Comparison of ENCODE assay signal across 1 cellular context in the genomic region with DNA sequence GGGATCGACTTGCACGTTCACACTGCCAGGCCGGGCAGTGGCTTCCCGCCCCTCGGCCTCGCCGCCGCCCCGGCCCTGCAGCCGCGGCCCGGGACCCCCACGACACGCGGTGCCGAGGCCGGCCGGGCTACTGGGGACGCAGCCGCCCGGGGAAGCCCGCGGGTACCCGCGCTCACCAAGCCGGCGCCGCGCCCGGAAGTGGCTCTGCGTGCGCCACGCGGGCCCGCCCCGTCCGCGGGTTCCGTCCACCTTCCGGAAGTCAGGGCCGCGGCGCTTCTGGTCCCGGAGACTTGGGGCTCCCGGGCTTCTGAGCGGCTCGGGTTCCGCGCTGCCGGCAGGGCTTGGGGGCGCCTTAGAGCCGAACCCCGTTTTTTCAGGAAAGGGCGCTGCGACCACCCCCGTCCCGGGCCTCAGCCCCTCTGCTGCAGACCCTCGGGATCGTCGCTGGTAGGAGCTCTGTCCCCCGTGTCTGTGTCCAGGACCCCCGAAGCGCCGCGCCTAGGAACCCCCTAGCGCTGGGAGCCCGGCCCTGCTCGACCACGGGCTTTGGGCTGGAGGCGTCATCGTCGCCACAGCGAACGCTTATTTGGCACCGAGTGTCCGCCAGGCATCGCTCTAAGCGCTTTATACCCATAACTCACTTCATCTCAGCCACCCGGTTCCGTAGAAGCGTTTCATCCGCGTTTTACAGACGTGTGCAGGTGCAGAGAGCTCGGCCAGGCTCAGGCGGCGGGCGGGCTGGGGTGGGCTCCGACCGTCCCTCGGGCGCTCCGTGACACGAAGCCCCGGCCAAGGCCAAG.
TF ChIP-seq lines count a peak whose summit lies in the region.

A gene with protein sequence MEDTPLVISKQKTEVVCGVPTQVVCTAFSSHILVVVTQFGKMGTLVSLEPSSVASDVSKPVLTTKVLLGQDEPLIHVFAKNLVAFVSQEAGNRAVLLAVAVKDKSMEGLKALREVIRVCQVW (minus strand): TSS at position 200 of the 800 bp plus-strand sequence. CDS start 693 bp downstream, outside the sequence.

TF ChIP-seq in K562, 482 proteins besides CTCF, POLR2A, EP300 and RAD21 (continued from another document and continues in another):
- TF ChIP-seq, protein P1, sequence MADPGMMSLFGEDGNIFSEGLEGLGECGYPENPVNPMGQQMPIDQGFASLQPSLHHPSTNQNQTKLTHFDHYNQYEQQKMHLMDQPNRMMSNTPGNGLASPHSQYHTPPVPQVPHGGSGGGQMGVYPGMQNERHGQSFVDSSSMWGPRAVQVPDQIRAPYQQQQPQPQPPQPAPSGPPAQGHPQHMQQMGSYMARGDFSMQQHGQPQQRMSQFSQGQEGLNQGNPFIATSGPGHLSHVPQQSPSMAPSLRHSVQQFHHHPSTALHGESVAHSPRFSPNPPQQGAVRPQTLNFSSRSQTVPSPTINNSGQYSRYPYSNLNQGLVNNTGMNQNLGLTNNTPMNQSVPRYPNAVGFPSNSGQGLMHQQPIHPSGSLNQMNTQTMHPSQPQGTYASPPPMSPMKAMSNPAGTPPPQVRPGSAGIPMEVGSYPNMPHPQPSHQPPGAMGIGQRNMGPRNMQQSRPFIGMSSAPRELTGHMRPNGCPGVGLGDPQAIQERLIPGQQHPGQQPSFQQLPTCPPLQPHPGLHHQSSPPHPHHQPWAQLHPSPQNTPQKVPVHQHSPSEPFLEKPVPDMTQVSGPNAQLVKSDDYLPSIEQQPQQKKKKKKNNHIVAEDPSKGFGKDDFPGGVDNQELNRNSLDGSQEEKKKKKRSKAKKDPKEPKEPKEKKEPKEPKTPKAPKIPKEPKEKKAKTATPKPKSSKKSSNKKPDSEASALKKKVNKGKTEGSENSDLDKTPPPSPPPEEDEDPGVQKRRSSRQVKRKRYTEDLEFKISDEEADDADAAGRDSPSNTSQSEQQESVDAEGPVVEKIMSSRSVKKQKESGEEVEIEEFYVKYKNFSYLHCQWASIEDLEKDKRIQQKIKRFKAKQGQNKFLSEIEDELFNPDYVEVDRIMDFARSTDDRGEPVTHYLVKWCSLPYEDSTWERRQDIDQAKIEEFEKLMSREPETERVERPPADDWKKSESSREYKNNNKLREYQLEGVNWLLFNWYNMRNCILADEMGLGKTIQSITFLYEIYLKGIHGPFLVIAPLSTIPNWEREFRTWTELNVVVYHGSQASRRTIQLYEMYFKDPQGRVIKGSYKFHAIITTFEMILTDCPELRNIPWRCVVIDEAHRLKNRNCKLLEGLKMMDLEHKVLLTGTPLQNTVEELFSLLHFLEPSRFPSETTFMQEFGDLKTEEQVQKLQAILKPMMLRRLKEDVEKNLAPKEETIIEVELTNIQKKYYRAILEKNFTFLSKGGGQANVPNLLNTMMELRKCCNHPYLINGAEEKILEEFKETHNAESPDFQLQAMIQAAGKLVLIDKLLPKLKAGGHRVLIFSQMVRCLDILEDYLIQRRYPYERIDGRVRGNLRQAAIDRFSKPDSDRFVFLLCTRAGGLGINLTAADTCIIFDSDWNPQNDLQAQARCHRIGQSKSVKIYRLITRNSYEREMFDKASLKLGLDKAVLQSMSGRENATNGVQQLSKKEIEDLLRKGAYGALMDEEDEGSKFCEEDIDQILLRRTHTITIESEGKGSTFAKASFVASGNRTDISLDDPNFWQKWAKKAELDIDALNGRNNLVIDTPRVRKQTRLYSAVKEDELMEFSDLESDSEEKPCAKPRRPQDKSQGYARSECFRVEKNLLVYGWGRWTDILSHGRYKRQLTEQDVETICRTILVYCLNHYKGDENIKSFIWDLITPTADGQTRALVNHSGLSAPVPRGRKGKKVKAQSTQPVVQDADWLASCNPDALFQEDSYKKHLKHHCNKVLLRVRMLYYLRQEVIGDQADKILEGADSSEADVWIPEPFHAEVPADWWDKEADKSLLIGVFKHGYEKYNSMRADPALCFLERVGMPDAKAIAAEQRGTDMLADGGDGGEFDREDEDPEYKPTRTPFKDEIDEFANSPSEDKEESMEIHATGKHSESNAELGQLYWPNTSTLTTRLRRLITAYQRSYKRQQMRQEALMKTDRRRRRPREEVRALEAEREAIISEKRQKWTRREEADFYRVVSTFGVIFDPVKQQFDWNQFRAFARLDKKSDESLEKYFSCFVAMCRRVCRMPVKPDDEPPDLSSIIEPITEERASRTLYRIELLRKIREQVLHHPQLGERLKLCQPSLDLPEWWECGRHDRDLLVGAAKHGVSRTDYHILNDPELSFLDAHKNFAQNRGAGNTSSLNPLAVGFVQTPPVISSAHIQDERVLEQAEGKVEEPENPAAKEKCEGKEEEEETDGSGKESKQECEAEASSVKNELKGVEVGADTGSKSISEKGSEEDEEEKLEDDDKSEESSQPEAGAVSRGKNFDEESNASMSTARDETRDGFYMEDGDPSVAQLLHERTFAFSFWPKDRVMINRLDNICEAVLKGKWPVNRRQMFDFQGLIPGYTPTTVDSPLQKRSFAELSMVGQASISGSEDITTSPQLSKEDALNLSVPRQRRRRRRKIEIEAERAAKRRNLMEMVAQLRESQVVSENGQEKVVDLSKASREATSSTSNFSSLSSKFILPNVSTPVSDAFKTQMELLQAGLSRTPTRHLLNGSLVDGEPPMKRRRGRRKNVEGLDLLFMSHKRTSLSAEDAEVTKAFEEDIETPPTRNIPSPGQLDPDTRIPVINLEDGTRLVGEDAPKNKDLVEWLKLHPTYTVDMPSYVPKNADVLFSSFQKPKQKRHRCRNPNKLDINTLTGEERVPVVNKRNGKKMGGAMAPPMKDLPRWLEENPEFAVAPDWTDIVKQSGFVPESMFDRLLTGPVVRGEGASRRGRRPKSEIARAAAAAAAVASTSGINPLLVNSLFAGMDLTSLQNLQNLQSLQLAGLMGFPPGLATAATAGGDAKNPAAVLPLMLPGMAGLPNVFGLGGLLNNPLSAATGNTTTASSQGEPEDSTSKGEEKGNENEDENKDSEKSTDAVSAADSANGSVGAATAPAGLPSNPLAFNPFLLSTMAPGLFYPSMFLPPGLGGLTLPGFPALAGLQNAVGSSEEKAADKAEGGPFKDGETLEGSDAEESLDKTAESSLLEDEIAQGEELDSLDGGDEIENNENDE (IDR thresholded peaks at IDR 0.05; ENCODE audit: low read depth, low read length) = no peak
- TF ChIP-seq GATAD2A (IDR thresholded peaks at IDR 0.05) (0 out of 2 replicates have a peak, but pooled peaks have one; percentile 49), ZNF436 (CRISPR knock-in tag; IDR thresholded peaks at IDR 0.05) (no peak), ZNF23 (CRISPR knock-in tag; IDR thresholded peaks at IDR 0.05) (no peak), XRCC3 (IDR thresholded peaks at IDR 0.05) (no peak), GABPA (tag; conservative IDR thresholded peaks at IDR 0.05; ENCODE audit: low read depth) (peak; percentile 99), SLC30A9 (CRISPR knock-in tag; IDR thresholded peaks at IDR 0.05) (no peak), ETS2 (tag; IDR thresholded peaks at IDR 0.05; ENCODE audit: borderline replicate concordance, poor library complexity, severe bottlenecking) (peak; percentile 42), ZBTB1 (CRISPR knock-in tag; IDR thresholded peaks at IDR 0.05; ENCODE audit: borderline replicate concordance, low read depth) (no peak; the same call in 1 of the 2 replicates), GTF2E2 (tag; IDR thresholded peaks at IDR 0.05) (peak; percentile 89), MAFK (IDR thresholded peaks at IDR 0.05; ENCODE audit: low read length) (no peak), TRIM28 (IDR thresholded peaks at IDR 0.05) (no peak), ZBTB7A (IDR thresholded peaks at IDR 0.05; ENCODE audit: borderline replicate concordance, control insufficient read depth, low read depth, low read length) (peak; percentile 94), TFAM (CRISPR knock-in tag; conservative IDR thresholded peaks at IDR 0.05) (no peak), ZKSCAN3 (CRISPR knock-in tag; IDR thresholded peaks at IDR 0.05) (no peak), HNRNPH1 (optimal IDR thresholded peaks at IDR 0.05; ENCODE audit: low read depth, low read length) (no peak), CREM (IDR thresholded peaks at IDR 0.05; ENCODE audit: low read depth) (peak; percentile 73), SIN3B (IDR thresholded peaks at IDR 0.05; ENCODE audit: low read depth) (peak; percentile 87), POLR2AphosphoS5 (IDR thresholded peaks at IDR 0.05; ENCODE audit: control insufficient read depth, insufficient read depth, low read depth, low read length) (peak; percentile 77), NFATC3 (IDR thresholded peaks at IDR 0.05) (no peak), ZNF644 (tag; IDR thresholded peaks at IDR 0.05; ENCODE audit: low read depth) (peak; percentile 57; the same call in 1 of the 2 replicates), ZNF75A (CRISPR knock-in tag; IDR thresholded peaks at IDR 0.05) (no peak), ZNF274 (IDR thresholded peaks at IDR 0.05; ENCODE audit: borderline replicate concordance, low read depth, low read length) (no peak)
- TF ChIP-seq, protein P2, sequence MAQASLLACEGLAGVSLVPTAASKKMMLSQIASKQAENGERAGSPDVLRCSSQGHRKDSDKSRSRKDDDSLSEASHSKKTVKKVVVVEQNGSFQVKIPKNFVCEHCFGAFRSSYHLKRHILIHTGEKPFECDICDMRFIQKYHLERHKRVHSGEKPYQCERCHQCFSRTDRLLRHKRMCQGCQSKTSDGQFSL (CRISPR knock-in tag; IDR thresholded peaks at IDR 0.05) = peak; percentile 34; the same call in 1 of the 2 replicates
- TF ChIP-seq, protein P2 (tag; IDR thresholded peaks at IDR 0.05) = no peak
- TF ChIP-seq, protein P3, sequence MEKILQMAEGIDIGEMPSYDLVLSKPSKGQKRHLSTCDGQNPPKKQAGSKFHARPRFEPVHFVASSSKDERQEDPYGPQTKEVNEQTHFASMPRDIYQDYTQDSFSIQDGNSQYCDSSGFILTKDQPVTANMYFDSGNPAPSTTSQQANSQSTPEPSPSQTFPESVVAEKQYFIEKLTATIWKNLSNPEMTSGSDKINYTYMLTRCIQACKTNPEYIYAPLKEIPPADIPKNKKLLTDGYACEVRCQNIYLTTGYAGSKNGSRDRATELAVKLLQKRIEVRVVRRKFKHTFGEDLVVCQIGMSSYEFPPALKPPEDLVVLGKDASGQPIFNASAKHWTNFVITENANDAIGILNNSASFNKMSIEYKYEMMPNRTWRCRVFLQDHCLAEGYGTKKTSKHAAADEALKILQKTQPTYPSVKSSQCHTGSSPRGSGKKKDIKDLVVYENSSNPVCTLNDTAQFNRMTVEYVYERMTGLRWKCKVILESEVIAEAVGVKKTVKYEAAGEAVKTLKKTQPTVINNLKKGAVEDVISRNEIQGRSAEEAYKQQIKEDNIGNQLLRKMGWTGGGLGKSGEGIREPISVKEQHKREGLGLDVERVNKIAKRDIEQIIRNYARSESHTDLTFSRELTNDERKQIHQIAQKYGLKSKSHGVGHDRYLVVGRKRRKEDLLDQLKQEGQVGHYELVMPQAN (IDR thresholded peaks at IDR 0.05; ENCODE audit: borderline replicate concordance) = peak; percentile 19; the same call in 1 of the 2 replicates
- TF ChIP-seq, protein P4, sequence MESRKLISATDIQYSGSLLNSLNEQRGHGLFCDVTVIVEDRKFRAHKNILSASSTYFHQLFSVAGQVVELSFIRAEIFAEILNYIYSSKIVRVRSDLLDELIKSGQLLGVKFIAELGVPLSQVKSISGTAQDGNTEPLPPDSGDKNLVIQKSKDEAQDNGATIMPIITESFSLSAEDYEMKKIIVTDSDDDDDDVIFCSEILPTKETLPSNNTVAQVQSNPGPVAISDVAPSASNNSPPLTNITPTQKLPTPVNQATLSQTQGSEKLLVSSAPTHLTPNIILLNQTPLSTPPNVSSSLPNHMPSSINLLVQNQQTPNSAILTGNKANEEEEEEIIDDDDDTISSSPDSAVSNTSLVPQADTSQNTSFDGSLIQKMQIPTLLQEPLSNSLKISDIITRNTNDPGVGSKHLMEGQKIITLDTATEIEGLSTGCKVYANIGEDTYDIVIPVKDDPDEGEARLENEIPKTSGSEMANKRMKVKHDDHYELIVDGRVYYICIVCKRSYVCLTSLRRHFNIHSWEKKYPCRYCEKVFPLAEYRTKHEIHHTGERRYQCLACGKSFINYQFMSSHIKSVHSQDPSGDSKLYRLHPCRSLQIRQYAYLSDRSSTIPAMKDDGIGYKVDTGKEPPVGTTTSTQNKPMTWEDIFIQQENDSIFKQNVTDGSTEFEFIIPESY (CRISPR knock-in tag; IDR thresholded peaks at IDR 0.05) = peak; percentile 75
- TF ChIP-seq, protein P5, sequence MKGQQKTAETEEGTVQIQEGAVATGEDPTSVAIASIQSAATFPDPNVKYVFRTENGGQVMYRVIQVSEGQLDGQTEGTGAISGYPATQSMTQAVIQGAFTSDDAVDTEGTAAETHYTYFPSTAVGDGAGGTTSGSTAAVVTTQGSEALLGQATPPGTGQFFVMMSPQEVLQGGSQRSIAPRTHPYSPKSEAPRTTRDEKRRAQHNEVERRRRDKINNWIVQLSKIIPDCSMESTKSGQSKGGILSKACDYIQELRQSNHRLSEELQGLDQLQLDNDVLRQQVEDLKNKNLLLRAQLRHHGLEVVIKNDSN (CRISPR knock-in tag; IDR thresholded peaks at IDR 0.05) = no peak
- TF ChIP-seq, protein P6, sequence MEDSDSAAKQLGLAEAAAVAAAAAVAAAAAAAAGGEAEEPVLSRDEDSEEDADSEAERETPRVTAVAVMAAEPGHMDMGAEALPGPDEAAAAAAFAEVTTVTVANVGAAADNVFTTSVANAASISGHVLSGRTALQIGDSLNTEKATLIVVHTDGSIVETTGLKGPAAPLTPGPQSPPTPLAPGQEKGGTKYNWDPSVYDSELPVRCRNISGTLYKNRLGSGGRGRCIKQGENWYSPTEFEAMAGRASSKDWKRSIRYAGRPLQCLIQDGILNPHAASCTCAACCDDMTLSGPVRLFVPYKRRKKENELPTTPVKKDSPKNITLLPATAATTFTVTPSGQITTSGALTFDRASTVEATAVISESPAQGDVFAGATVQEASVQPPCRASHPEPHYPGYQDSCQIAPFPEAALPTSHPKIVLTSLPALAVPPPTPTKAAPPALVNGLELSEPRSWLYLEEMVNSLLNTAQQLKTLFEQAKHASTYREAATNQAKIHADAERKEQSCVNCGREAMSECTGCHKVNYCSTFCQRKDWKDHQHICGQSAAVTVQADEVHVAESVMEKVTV (CRISPR knock-in tag; IDR thresholded peaks at IDR 0.05) = no peak
- TF ChIP-seq, protein P7, sequence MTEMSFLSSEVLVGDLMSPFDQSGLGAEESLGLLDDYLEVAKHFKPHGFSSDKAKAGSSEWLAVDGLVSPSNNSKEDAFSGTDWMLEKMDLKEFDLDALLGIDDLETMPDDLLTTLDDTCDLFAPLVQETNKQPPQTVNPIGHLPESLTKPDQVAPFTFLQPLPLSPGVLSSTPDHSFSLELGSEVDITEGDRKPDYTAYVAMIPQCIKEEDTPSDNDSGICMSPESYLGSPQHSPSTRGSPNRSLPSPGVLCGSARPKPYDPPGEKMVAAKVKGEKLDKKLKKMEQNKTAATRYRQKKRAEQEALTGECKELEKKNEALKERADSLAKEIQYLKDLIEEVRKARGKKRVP (CRISPR knock-in tag; IDR thresholded peaks at IDR 0.05) = no peak; the same call in 1 of the 2 replicates
- TF ChIP-seq, protein P8, sequence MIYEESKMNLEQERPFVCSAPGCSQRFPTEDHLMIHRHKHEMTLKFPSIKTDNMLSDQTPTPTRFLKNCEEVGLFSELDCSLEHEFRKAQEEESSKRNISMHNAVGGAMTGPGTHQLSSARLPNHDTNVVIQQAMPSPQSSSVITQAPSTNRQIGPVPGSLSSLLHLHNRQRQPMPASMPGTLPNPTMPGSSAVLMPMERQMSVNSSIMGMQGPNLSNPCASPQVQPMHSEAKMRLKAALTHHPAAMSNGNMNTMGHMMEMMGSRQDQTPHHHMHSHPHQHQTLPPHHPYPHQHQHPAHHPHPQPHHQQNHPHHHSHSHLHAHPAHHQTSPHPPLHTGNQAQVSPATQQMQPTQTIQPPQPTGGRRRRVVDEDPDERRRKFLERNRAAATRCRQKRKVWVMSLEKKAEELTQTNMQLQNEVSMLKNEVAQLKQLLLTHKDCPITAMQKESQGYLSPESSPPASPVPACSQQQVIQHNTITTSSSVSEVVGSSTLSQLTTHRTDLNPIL (CRISPR knock-in tag; IDR thresholded peaks at IDR 0.05) = no peak
